Comparison of ENCODE assay signal across 22 cellular contexts in the genomic region with DNA sequence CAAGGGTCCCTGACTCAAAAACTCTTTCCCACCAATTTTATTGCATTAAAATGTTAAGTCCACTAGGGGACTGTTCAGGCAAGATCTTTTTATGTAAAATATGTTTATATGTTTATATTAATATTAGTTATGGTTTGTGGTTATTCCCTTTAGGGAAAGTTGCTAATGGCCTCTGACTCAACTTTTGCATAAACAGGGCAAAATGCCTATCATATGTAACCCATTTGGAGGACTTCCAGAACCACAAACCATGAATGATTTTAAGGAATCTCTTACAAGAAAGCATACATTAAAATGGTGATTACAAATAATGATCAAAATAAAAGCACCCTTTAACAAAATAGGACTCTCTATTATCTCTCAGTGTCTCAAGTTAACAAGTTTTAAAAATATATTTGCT.
DNase-seq lines count a peak whose midpoint lies in the region; ATAC-seq and TF ChIP-seq lines count a peak whose summit lies in the region.
"Had no signal": no experiment of that assay in that cellular context is flagged by ENCODE, and none has a peak within 500 bp of the region (broad histone marks: within the 10 kb centered on the region; RNA-seq: fewer than 3 reads in every experiment).

No MANE protein-coding gene starts in this region.

- no peak for TF ChIP-seq CTCF in SK-N-SH (IDR thresholded peaks at IDR 0.05)
- peak in 1 of 2 donors; percentile 24 for TF ChIP-seq CTCF in fibroblast of lung (conservative IDR thresholded peaks at IDR 0.05 in 1 of 2, IDR thresholded peaks at IDR 0.05 in 1 of 2; ENCODE audit: low read depth in 1 of 2, low read length in 2 of 2)
- no peak for TF ChIP-seq CTCF in GM23338 (conservative IDR thresholded peaks at IDR 0.05; ENCODE audit: low read depth in 2 of 2)
- TF ChIP-seq CTCF in gastrocnemius medialis (IDR thresholded peaks at IDR 0.05 in 4 of 5, conservative IDR thresholded peaks at IDR 0.05 in 1 of 5): no peak

- POLR2A ChIA-PET in SK-N-SH (lab: Yijun Ruan, JAX): no interaction called here

- H2AFZ ChIP-seq in SK-N-SH (ENCODE audit: low read depth) (no peak overlapping the region), fibroblast of lung (ENCODE audit: low read length) (no peak overlapping the region), GM23338 (no peak overlapping the region)
- H2AFZ ChIP-seq: PC-9 had no signal

- H3K79me2 ChIP-seq in SK-N-SH (ENCODE audit: insufficient read depth) (no peaks in the 10 kb centered on the region), fibroblast of lung (ENCODE audit: control insufficient read depth, insufficient read depth, low read length) (no peaks in the 10 kb centered on the region), GM23338 (replicated peaks; ENCODE audit: insufficient read depth) (no peaks in the 10 kb centered on the region)

- H3K4me2 ChIP-seq in SK-N-SH: no peak overlapping the region
- H3K4me2 ChIP-seq in fibroblast of lung (ENCODE audit: extremely low read depth, insufficient read depth, low read length): no peak overlapping the region
- H3K4me2 ChIP-seq in GM23338: no peak overlapping the region
- H3K4me2 ChIP-seq: PC-9 had no signal

- no peaks in the 10 kb centered on the region for H3K27me3 Mint-ChIP-seq in GM23338 (ENCODE audit: insufficient read depth, low read depth, poor library complexity)
- H3K27me3 Mint-ChIP-seq: activated CD4-positive, alpha-beta T cell treated with anti-CD3 and anti-CD28 coated beads, Interleukin-2, amount 10 ng/mL, durations not matched to agents 24 days and 14 days had no signal

- DNase-seq in SK-N-SH (no peak), amniotic stem cell (lab: John Stamatoyannopoulos, UW) (peak; percentile 64), fibroblast of lung (ENCODE audit: low read depth in 2 of 2) (peak; percentile 80 to 91), NCI-H1694 treated with DMSO at 0.1 percent for 48 hours (lab: John Stamatoyannopoulos, UW) (no peak), GM23338 (ENCODE audit: low spot score) (no peak), gastrocnemius medialis (no peak)
- DNase-seq: activated CD4-positive, alpha-beta T cell treated with anti-CD3 and anti-CD28 coated beads, Interleukin-2, amount 10 ng/mL, durations not matched to agents 24 days and 14 days; activated CD8-positive, alpha-beta memory T cell treated with anti-CD3 and anti-CD28 coated beads, Interleukin-2, amount 50 U/mL, for 4 hours; activated gamma-delta T cell treated with Interleukin-2 at 50 U/mL for 16 hours; aorta; dorsolateral prefrontal cortex; NCI-H748 treated with DMSO at 0.1 percent for 48 hours; stimulated activated CD4-positive, alpha-beta T cell treated with anti-CD3 and anti-CD28 coated beads, Interleukin-12 subunit alpha, Interleukin-12 subunit beta, amount 100 ng/mL, for 4 hours; tibial artery had no signal

- no peak overlapping the region for H3K9ac ChIP-seq in SK-N-SH
- H3K9ac ChIP-seq in fibroblast of lung (ENCODE audit: insufficient read depth, low read length): no peak overlapping the region

- no peaks in the 10 kb centered on the region for H3K36me3 Mint-ChIP-seq in GM23338 (ENCODE audit: low read depth)
- H3K36me3 Mint-ChIP-seq: mesothelial cell of epicardium; stimulated activated effector memory CD8-positive, alpha-beta T cell treated with anti-CD3 and anti-CD28 coated beads, Interleukin-12 subunit alpha, Interleukin-12 subunit beta, amount 100 ng/mL, for 72 hours had no signal

- H3K9me3 ChIP-seq in SK-N-SH (no peaks in the 10 kb centered on the region), fibroblast of lung (ENCODE audit: control insufficient read depth, insufficient read depth, low read depth, low read length) (no peaks in the 10 kb centered on the region), gastrocnemius medialis (no peaks in the 10 kb centered on the region)
- H3K9me3 ChIP-seq: tibial artery had no signal

- no peak overlapping the region for H3K4me3 Mint-ChIP-seq in GM23338
- H3K4me3 Mint-ChIP-seq: activated CD4-positive, alpha-beta T cell treated with anti-CD3 and anti-CD28 coated beads, Interleukin-2, amount 10 ng/mL, durations not matched to agents 24 days and 14 days; mesothelial cell of epicardium; neural crest cell; stimulated activated effector memory CD8-positive, alpha-beta T cell treated with anti-CD3 and anti-CD28 coated beads, Interleukin-12 subunit alpha, Interleukin-12 subunit beta, amount 100 ng/mL, for 72 hours had no signal

- H3K4me3 ChIP-seq in SK-N-SH (ENCODE audit: low read depth in 2 of 2, low read length in 1 of 2): no peak overlapping the region
- H3K4me3 ChIP-seq in fibroblast of lung (replicated peaks in 1 of 4; ENCODE audit: control extremely low read depth in 1 of 4, insufficient read depth in 1 of 4, low read depth in 3 of 4, low read length in 4 of 4): no peak overlapping the region
- H3K4me3 ChIP-seq in GM23338: no peak overlapping the region
- no peak overlapping the region for H3K4me3 ChIP-seq in gastrocnemius medialis
- H3K4me3 ChIP-seq: dorsolateral prefrontal cortex, PC-9, tibial artery had no signal

- intact Hi-C loops in gastrocnemius medialis (cut with DNase I; ENCODE audit: low total_unique reads): no loop called here

- TF ChIP-seq RAD21 in SK-N-SH (IDR thresholded peaks at IDR 0.05; ENCODE audit: low read length): no peak

- H3K27ac ChIP-seq in SK-N-SH (ENCODE audit: low read depth in 2 of 2, low read length in 1 of 2): no peak overlapping the region
- no peak overlapping the region for H3K27ac ChIP-seq in fibroblast of lung (ENCODE audit: insufficient read depth, low read length)
- no peak overlapping the region for H3K27ac ChIP-seq in GM23338 (ENCODE audit: low read depth)
- no peak overlapping the region for H3K27ac ChIP-seq in gastrocnemius medialis
- H3K27ac ChIP-seq: 22Rv1, C4-2B, dorsolateral prefrontal cortex, PC-9, tibial artery had no signal

- H3K36me3 ChIP-seq in SK-N-SH (replicated peaks in 1 of 2; ENCODE audit: control insufficient read depth in 1 of 2, insufficient read depth in 2 of 2, low read length in 1 of 2) (no peaks in the 10 kb centered on the region), fibroblast of lung (ENCODE audit: control insufficient read depth, insufficient read depth, low read length) (no peaks in the 10 kb centered on the region), GM23338 (ENCODE audit: insufficient read depth) (no peaks in the 10 kb centered on the region), gastrocnemius medialis (no peaks in the 10 kb centered on the region)
- H3K36me3 ChIP-seq: tibial artery had no signal

- ATAC-seq in SK-N-SH treated with all-trans-retinoic acid at 6 μM for 48 hours (no peak), GM23338 (no peak), gastrocnemius medialis (no peak), GM21381 (IDR thresholded peaks at IDR 0.05; ENCODE audit: unreplicated experiment) (no peak)
- ATAC-seq: stimulated activated effector memory CD8-positive, alpha-beta T cell treated with anti-CD3 and anti-CD28 coated beads, Interleukin-12 subunit alpha, Interleukin-12 subunit beta, amount 100 ng/mL, for 72 hours had no signal

- H3K9me2 ChIP-seq in SK-N-SH (no peaks in the 10 kb centered on the region), GM23338 (ENCODE audit: insufficient read depth) (no peaks in the 10 kb centered on the region)

- in situ Hi-C loops in gastrocnemius medialis (cut with MboI; ENCODE audit: low sequenced_read_pairs in 4 of 4): no loop called here

- TF ChIP-seq EP300 in SK-N-SH (IDR thresholded peaks at IDR 0.05; ENCODE audit: borderline replicate concordance in 1 of 2, low read depth in 1 of 2, low read length in 1 of 2): no peak

- no peak overlapping the region for H3K27ac Mint-ChIP-seq in GM23338
- H3K27ac Mint-ChIP-seq: activated CD4-positive, alpha-beta T cell treated with anti-CD3 and anti-CD28 coated beads, Interleukin-2, amount 10 ng/mL, durations not matched to agents 24 days and 14 days; mesothelial cell of epicardium; stimulated activated effector memory CD8-positive, alpha-beta T cell treated with anti-CD3 and anti-CD28 coated beads, Interleukin-12 subunit alpha, Interleukin-12 subunit beta, amount 100 ng/mL, for 72 hours had no signal

- TF ChIP-seq POLR2A in gastrocnemius medialis (IDR thresholded peaks at IDR 0.05): no peak

- no peaks in the 10 kb centered on the region for H3K27me3 ChIP-seq in SK-N-SH (ENCODE audit: insufficient read depth)
- no peaks in the 10 kb centered on the region for H3K27me3 ChIP-seq in fibroblast of lung (ENCODE audit: control insufficient read depth, insufficient read depth, low read length)
- no peaks in the 10 kb centered on the region for H3K27me3 ChIP-seq in GM23338 (ENCODE audit: insufficient read depth)
- H3K27me3 ChIP-seq in gastrocnemius medialis: no peaks in the 10 kb centered on the region
- H3K27me3 ChIP-seq: dorsolateral prefrontal cortex, tibial artery had no signal

- H4K20me1 ChIP-seq in SK-N-SH (ENCODE audit: insufficient read depth): no peaks in the 10 kb centered on the region
- no peaks in the 10 kb centered on the region for H4K20me1 ChIP-seq in fibroblast of lung (ENCODE audit: control insufficient read depth, extremely low read depth, insufficient read depth, low read length)
- H4K20me1 ChIP-seq in GM23338 (replicated peaks; ENCODE audit: insufficient read depth): no peaks in the 10 kb centered on the region

- H3K9me3 Mint-ChIP-seq in GM23338: no peaks in the 10 kb centered on the region
- H3K9me3 Mint-ChIP-seq: activated CD4-positive, alpha-beta T cell treated with anti-CD3 and anti-CD28 coated beads, Interleukin-2, amount 10 ng/mL, durations not matched to agents 24 days and 14 days had no signal

- H3F3A ChIP-seq in SK-N-SH (replicated peaks; ENCODE audit: insufficient read depth): no peaks in the 10 kb centered on the region
- no peaks in the 10 kb centered on the region for H3F3A ChIP-seq in GM23338 (replicated peaks; ENCODE audit: low read depth)

- H3K4me1 ChIP-seq in SK-N-SH (ENCODE audit: control insufficient read depth in 1 of 2, insufficient read depth in 2 of 2, low read depth in 1 of 2, low read length in 1 of 2) (no peaks in the 10 kb centered on the region), fibroblast of lung (ENCODE audit: control insufficient read depth, extremely low read depth, insufficient read depth, low read length) (no peaks in the 10 kb centered on the region), GM23338 (ENCODE audit: insufficient read depth) (no peaks in the 10 kb centered on the region), gastrocnemius medialis (no peaks in the 10 kb centered on the region)
- H3K4me1 ChIP-seq: tibial artery had no signal

- H3K4me1 Mint-ChIP-seq in GM23338: no peaks in the 10 kb centered on the region
- H3K4me1 Mint-ChIP-seq: activated CD4-positive, alpha-beta T cell treated with anti-CD3 and anti-CD28 coated beads, Interleukin-2, amount 10 ng/mL, durations not matched to agents 24 days and 14 days; neural crest cell; stimulated activated effector memory CD8-positive, alpha-beta T cell treated with anti-CD3 and anti-CD28 coated beads, Interleukin-12 subunit alpha, Interleukin-12 subunit beta, amount 100 ng/mL, for 72 hours had no signal

- CTCF ChIA-PET in SK-N-SH (lab: Yijun Ruan, JAX): no interaction called here

TF ChIP-seq in SK-N-SH treated with all-trans-retinoic acid at 6 μM for 48 hours, 23 proteins besides CTCF, POLR2A, EP300 and RAD21 (continues in another document):
- no peak for TF ChIP-seq ZC3H10 (CRISPR knock-in tag; IDR thresholded peaks at IDR 0.05)

TF ChIP-seq in GM23338, 12 proteins besides CTCF, POLR2A, EP300 and RAD21 (continues in another document):
- TF ChIP-seq NANOG (IDR thresholded peaks at IDR 0.05; ENCODE audit: borderline replicate concordance) (no peak), EZH2 (IDR thresholded peaks at IDR 0.05; ENCODE audit: low read depth, unreplicated experiment) (no peak), STAT1 (IDR thresholded peaks at IDR 0.05; ENCODE audit: unreplicated experiment) (no peak)

Comparison
In these comparisons a context has a peak if more than half of its experiments do, and no peak if none do; other contexts are left out.
1. DNase-seq: peak in amniotic stem cell (single experiment) and fibroblast of lung (2 of 2); none in SK-N-SH (single experiment), NCI-H1694 treated with DMSO at 0.1 percent for 48 hours (single experiment), GM23338 (single experiment) and gastrocnemius medialis (0 of 2).